In the genomic region with DNA sequence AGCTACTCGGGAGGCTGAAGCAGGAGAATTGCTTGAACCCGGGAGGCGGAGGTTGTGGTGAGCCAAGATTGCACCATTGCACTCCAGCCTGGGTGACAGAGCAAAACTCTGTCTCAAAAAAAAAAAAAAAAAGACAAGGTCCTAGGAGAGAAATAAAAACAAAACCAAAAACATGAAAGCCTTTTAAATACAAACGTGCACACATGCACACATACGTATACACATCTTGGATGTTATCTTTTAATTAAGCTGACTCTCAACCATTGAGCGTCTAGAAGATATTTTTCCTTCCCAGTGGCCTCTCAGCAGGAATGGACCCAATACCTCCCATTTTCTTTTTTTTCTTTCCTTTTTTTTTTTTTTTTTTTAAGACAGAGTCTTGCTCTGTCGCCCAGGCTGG, we compare ENCODE assay signal across 1 cellular context.
TF ChIP-seq lines count a peak whose summit lies in the region.

No MANE protein-coding gene starts in this region.

TF ChIP-seq in GM12878, 131 proteins besides CTCF, POLR2A, EP300 and RAD21:
- TF ChIP-seq, protein P1, sequence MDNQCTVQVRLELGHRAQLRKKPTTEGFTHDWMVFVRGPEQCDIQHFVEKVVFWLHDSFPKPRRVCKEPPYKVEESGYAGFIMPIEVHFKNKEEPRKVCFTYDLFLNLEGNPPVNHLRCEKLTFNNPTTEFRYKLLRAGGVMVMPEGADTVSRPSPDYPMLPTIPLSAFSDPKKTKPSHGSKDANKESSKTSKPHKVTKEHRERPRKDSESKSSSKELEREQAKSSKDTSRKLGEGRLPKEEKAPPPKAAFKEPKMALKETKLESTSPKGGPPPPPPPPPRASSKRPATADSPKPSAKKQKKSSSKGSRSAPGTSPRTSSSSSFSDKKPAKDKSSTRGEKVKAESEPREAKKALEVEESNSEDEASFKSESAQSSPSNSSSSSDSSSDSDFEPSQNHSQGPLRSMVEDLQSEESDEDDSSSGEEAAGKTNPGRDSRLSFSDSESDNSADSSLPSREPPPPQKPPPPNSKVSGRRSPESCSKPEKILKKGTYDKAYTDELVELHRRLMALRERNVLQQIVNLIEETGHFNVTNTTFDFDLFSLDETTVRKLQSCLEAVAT (IDR thresholded peaks at IDR 0.05), result peak; percentile 74
